3 cellular contexts compared by ENCODE assay signal in genomic region chr11:64180871-64181270, GRCh38.
TF ChIP-seq lines count a peak whose summit lies in the region.

No MANE protein-coding gene starts in this region.

TF ChIP-seq in SK-N-SH, 30 proteins besides CTCF, POLR2A, EP300 and RAD21:
- no peak for TF ChIP-seq TAF1 (IDR thresholded peaks at IDR 0.05; ENCODE audit: borderline replicate concordance, low read depth, low read length)
- no peak for TF ChIP-seq SIN3A (IDR thresholded peaks at IDR 0.05; ENCODE audit: borderline replicate concordance, low read depth, low read length)
- TF ChIP-seq CHD2 (IDR thresholded peaks at IDR 0.05; ENCODE audit: low read length, partially characterized antibody), result no peak
- TF ChIP-seq GATA2 (CRISPR knock-in tag; IDR thresholded peaks at IDR 0.05), result no peak

TF ChIP-seq in SK-N-SH treated with all-trans-retinoic acid at 6 μM for 48 hours, 23 proteins besides CTCF, POLR2A, EP300 and RAD21:
- no peak for TF ChIP-seq BACH2 (CRISPR knock-in tag; IDR thresholded peaks at IDR 0.05; ENCODE audit: borderline replicate concordance)
- no peak for TF ChIP-seq TCF4 (CRISPR knock-in tag; IDR thresholded peaks at IDR 0.05; ENCODE audit: borderline replicate concordance)
- no peak for TF ChIP-seq CREB5 (CRISPR knock-in tag; IDR thresholded peaks at IDR 0.05; ENCODE audit: low read depth)
- no peak for TF ChIP-seq SNAI2 (CRISPR knock-in tag; IDR thresholded peaks at IDR 0.05)
- TF ChIP-seq RARB (CRISPR knock-in tag; IDR thresholded peaks at IDR 0.05), result no peak
- TF ChIP-seq TSHZ2 (CRISPR knock-in tag; IDR thresholded peaks at IDR 0.05), result no peak
- TF ChIP-seq GLIS3 (CRISPR knock-in tag; IDR thresholded peaks at IDR 0.05), result no peak
- TF ChIP-seq PPARA (CRISPR knock-in tag; IDR thresholded peaks at IDR 0.05; ENCODE audit: borderline replicate concordance), result no peak
- no peak for TF ChIP-seq POU6F1 (CRISPR knock-in tag; IDR thresholded peaks at IDR 0.05; ENCODE audit: borderline replicate concordance, low read depth)
- no peak for TF ChIP-seq CSDC2 (CRISPR knock-in tag; IDR thresholded peaks at IDR 0.05)
- TF ChIP-seq ZFP3 (CRISPR knock-in tag; IDR thresholded peaks at IDR 0.05), result no peak
- no peak for TF ChIP-seq ZNF70 (CRISPR knock-in tag; IDR thresholded peaks at IDR 0.05)
- TF ChIP-seq ZNF565 (CRISPR knock-in tag; conservative IDR thresholded peaks at IDR 0.05; ENCODE audit: low read depth), result no peak
- TF ChIP-seq CSRNP3 (CRISPR knock-in tag; IDR thresholded peaks at IDR 0.05), result no peak
- no peak for TF ChIP-seq OSR1 (CRISPR knock-in tag; IDR thresholded peaks at IDR 0.05)
- no peak for TF ChIP-seq ISL1 (CRISPR knock-in tag; IDR thresholded peaks at IDR 0.05)
- TF ChIP-seq ZC3H10 (CRISPR knock-in tag; IDR thresholded peaks at IDR 0.05), result no peak
- TF ChIP-seq ARNTL (CRISPR knock-in tag; IDR thresholded peaks at IDR 0.05; ENCODE audit: borderline replicate concordance, low read depth), result no peak
- no peak for TF ChIP-seq TOX (CRISPR knock-in tag; IDR thresholded peaks at IDR 0.05; ENCODE audit: borderline replicate concordance)
- TF ChIP-seq ESRRG (CRISPR knock-in tag; IDR thresholded peaks at IDR 0.05), result no peak

TF ChIP-seq in K562, 482 proteins besides CTCF, POLR2A, EP300 and RAD21:
- TF ChIP-seq PRDM10 (IDR thresholded peaks at IDR 0.05; ENCODE audit: partially characterized antibody), result no peak
- TF ChIP-seq VEZF1 (CRISPR knock-in tag; IDR thresholded peaks at IDR 0.05), result no peak
- TF ChIP-seq ZNF224 (CRISPR knock-in tag; IDR thresholded peaks at IDR 0.05), result no peak
- no peak for TF ChIP-seq ZNF592 (IDR thresholded peaks at IDR 0.05)
- TF ChIP-seq HDAC8 (tag; IDR thresholded peaks at IDR 0.05), result no peak
- TF ChIP-seq TRIM28 (IDR thresholded peaks at IDR 0.05), result no peak
- no peak for TF ChIP-seq KDM1A (IDR thresholded peaks at IDR 0.05)
- no peak for TF ChIP-seq BHLHE40 (IDR thresholded peaks at IDR 0.05; ENCODE audit: low read length)
- TF ChIP-seq KLF13 (tag; IDR thresholded peaks at IDR 0.05; ENCODE audit: borderline replicate concordance, low read depth), result no peak
- no peak for TF ChIP-seq HNRNPLL (IDR thresholded peaks at IDR 0.05; ENCODE audit: low read depth, low read length, poor library complexity, severe bottlenecking)
- TF ChIP-seq COPS2 (conservative IDR thresholded peaks at IDR 0.05), result no peak
- TF ChIP-seq PHF8 (IDR thresholded peaks at IDR 0.05; ENCODE audit: borderline replicate concordance, low read length), result no peak
- no peak for TF ChIP-seq FOXJ3 (CRISPR knock-in tag; IDR thresholded peaks at IDR 0.05)
- no peak for TF ChIP-seq SIN3A (IDR thresholded peaks at IDR 0.05; ENCODE audit: borderline replicate concordance in 2 of 2, control insufficient read depth in 1 of 2, low read depth in 2 of 2, low read length in 2 of 2)
- no peak for TF ChIP-seq ZBTB12 (CRISPR knock-in tag; IDR thresholded peaks at IDR 0.05)
- no peak for TF ChIP-seq ZNF140 (CRISPR knock-in tag; IDR thresholded peaks at IDR 0.05)
